Comparison of ENCODE assay signal across 1 cellular context in the genomic region with DNA sequence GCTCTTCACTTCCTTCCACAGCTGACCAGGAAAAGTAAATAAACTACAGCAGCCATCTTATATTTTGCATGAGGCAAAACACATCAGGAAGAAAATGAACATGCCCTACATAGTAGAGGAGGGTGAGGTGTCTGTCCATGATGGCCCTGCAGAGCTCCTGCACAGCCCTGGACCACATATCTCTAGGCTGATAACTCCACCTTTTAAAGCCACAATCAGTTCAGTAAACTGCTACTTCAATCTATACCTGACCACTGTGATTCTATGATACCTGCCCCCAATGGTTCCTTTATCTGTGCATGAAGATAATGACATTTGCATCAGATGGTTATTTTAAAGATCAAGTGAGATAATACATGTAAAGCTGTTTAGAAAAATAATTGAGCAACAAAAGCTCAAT.
TF ChIP-seq lines count a peak whose summit lies in the region.

No MANE protein-coding gene starts in this region.

TF ChIP-seq in IMR-90, 13 proteins besides CTCF, POLR2A, EP300 and RAD21 (continued from another document):
- no peak for TF ChIP-seq RCOR1 (IDR thresholded peaks at IDR 0.05; ENCODE audit: insufficient replicate concordance, low read length)
- TF ChIP-seq RFX5 (IDR thresholded peaks at IDR 0.05; ENCODE audit: low read depth, low read length): no peak
- TF ChIP-seq CHD1 (IDR thresholded peaks at IDR 0.05; ENCODE audit: low read depth, low read length): no peak
- TF ChIP-seq, protein P1, sequence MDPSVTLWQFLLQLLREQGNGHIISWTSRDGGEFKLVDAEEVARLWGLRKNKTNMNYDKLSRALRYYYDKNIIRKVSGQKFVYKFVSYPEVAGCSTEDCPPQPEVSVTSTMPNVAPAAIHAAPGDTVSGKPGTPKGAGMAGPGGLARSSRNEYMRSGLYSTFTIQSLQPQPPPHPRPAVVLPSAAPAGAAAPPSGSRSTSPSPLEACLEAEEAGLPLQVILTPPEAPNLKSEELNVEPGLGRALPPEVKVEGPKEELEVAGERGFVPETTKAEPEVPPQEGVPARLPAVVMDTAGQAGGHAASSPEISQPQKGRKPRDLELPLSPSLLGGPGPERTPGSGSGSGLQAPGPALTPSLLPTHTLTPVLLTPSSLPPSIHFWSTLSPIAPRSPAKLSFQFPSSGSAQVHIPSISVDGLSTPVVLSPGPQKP (IDR thresholded peaks at IDR 0.05; ENCODE audit: borderline replicate concordance, low read depth, low read length): no peak
TF ChIP-seq in IMR-90: peak in this region for 0.
